16 cellular contexts compared by ENCODE assay signal in genomic region chr5:125175348-125176004, GRCh38.
"Had no signal": no experiment of that assay in that cellular context is flagged by ENCODE, and none has a peak within 500 bp of the region (broad histone marks: within the 10 kb centered on the region; RNA-seq: fewer than 3 reads in every experiment).

No MANE protein-coding gene starts in this region.

- H3K9me3 Mint-ChIP-seq: activated naive CD8-positive, alpha-beta T cell treated with anti-CD3 and anti-CD28 coated beads for 36 hours had no signal

- H3K27me3 Mint-ChIP-seq: activated CD4-positive, alpha-beta T cell treated with anti-CD3 and anti-CD28 coated beads, Interleukin-2, amount 10 ng/mL, durations not matched to agents 7 days and 5 days; activated naive CD8-positive, alpha-beta T cell treated with anti-CD3 and anti-CD28 coated beads for 36 hours; brain; T-helper 17 cell had no signal

- H3K4me3 Mint-ChIP-seq: activated CD4-positive, alpha-beta T cell treated with anti-CD3 and anti-CD28 coated beads, Interleukin-2, amount 10 ng/mL, durations not matched to agents 7 days and 5 days; activated naive CD8-positive, alpha-beta T cell treated with anti-CD3 and anti-CD28 coated beads for 36 hours; activated T-helper 1 cell treated with anti-CD3 and anti-CD28 coated beads, Interleukin-12 subunit alpha, Interleukin-12 subunit beta, Interleukin-2, Interleukin-4 antibody, amounts not matched to agents 30 ng/mL and 10 ng/mL and 1 ng/mL, durations not matched to agents 14 hours and 24 hours and 36 hours; brain; immature natural killer cell; T-helper 17 cell had no signal

- ATAC-seq: esophagus mucosa, lower lobe of right lung, T-helper 17 cell had no signal

- H3K4me1 Mint-ChIP-seq: activated CD4-positive, alpha-beta T cell treated with anti-CD3 and anti-CD28 coated beads, Interleukin-2, amount 10 ng/mL, durations not matched to agents 7 days and 5 days; activated naive CD8-positive, alpha-beta T cell treated with anti-CD3 and anti-CD28 coated beads for 36 hours; immature natural killer cell; T-helper 17 cell had no signal

- H3K27ac ChIP-seq: lower lobe of right lung, ovary, stomach, thoracic aorta had no signal

- DNase-seq: activated CD4-positive, alpha-beta T cell treated with anti-CD3 and anti-CD28 coated beads, Interleukin-2, amount 10 ng/mL, durations not matched to agents 7 days and 5 days; activated CD4-positive, CD25-positive, alpha-beta regulatory T cell; activated naive CD8-positive, alpha-beta T cell treated with anti-CD3 and anti-CD28 coated beads for 36 hours; foreskin fibroblast; glutamatergic neuron; immature natural killer cell; lower lobe of right lung; ovary; stimulated activated CD4-positive, alpha-beta T cell treated with anti-CD3 and anti-CD28 coated beads, Interleukin-12 subunit alpha, Interleukin-12 subunit beta, amount 100 ng/mL, for 4 hours; stimulated activated CD4-positive, alpha-beta T cell treated with anti-CD3 and anti-CD28 coated beads, Interleukin-2, amount 100 ng/mL, for 24 hours; stomach; T-helper 17 cell had no signal

- H3K36me3 Mint-ChIP-seq: activated naive CD8-positive, alpha-beta T cell treated with anti-CD3 and anti-CD28 coated beads for 36 hours; brain had no signal

- H3K27ac Mint-ChIP-seq: activated CD4-positive, alpha-beta T cell treated with anti-CD3 and anti-CD28 coated beads, Interleukin-2, amount 10 ng/mL, durations not matched to agents 7 days and 5 days; activated naive CD8-positive, alpha-beta T cell treated with anti-CD3 and anti-CD28 coated beads for 36 hours; activated T-helper 1 cell treated with anti-CD3 and anti-CD28 coated beads, Interleukin-12 subunit alpha, Interleukin-12 subunit beta, Interleukin-2, Interleukin-4 antibody, amounts not matched to agents 30 ng/mL and 10 ng/mL and 1 ng/mL, durations not matched to agents 14 hours and 24 hours and 36 hours; immature natural killer cell; T-helper 17 cell had no signal
